8 cellular contexts compared by ENCODE assay signal in genomic region chrX:1323315-1323714, GRCh38. TPM values are rescaled to one million over a fixed set of nuclear protein-coding genes. Genes with fewer than 3 reads are reported as not detected.
DNase-seq lines count a peak whose midpoint lies in the region; ATAC-seq lines count a peak whose summit lies in the region.

No MANE protein-coding gene starts in this region.

- DNase-seq in A172 (ENCODE audit: low spot score) (peak; percentile 78), OCI-M1 (lab: John Stamatoyannopoulos, UW) (peak; percentile 64), activated T-helper 1 cell treated with Interleukin-2 at 50 U/mL for 16 hours (ENCODE audit: low read depth) (peak; percentile 17), iPS-NIHi7 (ENCODE audit: extremely low spot score) (peak; percentile 89), cerebellar nuclear complex (lab: John Stamatoyannopoulos, UW) (no peak)
- DNase-seq in stimulated activated CD8-positive, alpha-beta memory T cell treated with anti-CD3 and anti-CD28 coated beads, Interleukin-4, amount 100 ng/mL, for 48 hours, result peak; percentile 78

- ATAC-seq in GM18498 (IDR thresholded peaks at IDR 0.05; ENCODE audit: unreplicated experiment), result peak; percentile 79
- ATAC-seq in HG03066 (IDR thresholded peaks at IDR 0.05; ENCODE audit: low read depth, unreplicated experiment), result peak; percentile 71

RNA-seq across cellular contexts. Expression of gene IL3RA, which starts 13.3 kb away (rescaled TPM):
- not detected in 2 replicates for total RNA-seq in A172 (2014; rRNA removed; shearing (Covaris generic))

RNA-seq across cellular contexts. Expression of gene CSF2RA, which starts 54.7 kb away (rescaled TPM):
- total RNA-seq in A172 (2014; rRNA removed; shearing (Covaris generic)), result 0.38 and 2.5 TPM in 2 replicates

Comparison
In these comparisons a context has a peak if more than half of its experiments do, and no peak if none do; other contexts are left out.
1. DNase-seq: peak in A172 (single experiment), OCI-M1 (single experiment), activated T-helper 1 cell treated with Interleukin-2 at 50 U/mL for 16 hours (single experiment), iPS-NIHi7 (single experiment) and stimulated activated CD8-positive, alpha-beta memory T cell treated with anti-CD3 and anti-CD28 coated beads, Interleukin-4, amount 100 ng/mL, for 48 hours (single experiment); none in cerebellar nuclear complex (0 of 2).